ENCODE assay signal across 12 cellular contexts in genomic region chr3:44914936-44915335, GRCh38. TPM values are rescaled to one million over a fixed set of nuclear protein-coding genes. Genes with fewer than 3 reads are reported as not detected.
DNase-seq lines count a peak whose midpoint lies in the region; ATAC-seq, FAIRE-seq and TF ChIP-seq lines count a peak whose summit lies in the region.
"Had no signal": no experiment of that assay in that cellular context is flagged by ENCODE, and none has a peak within 500 bp of the region (broad histone marks: within the 10 kb centered on the region; RNA-seq: fewer than 3 reads in every experiment).

No MANE protein-coding gene starts in this region.

- peaks cover 0 to 4% of the 10 kb centered on the region in 2 donors for H3K36me3 ChIP-seq in small intestine (ENCODE audit: control insufficient read depth in 2 of 2, insufficient read depth in 2 of 2, low read length in 2 of 2)
- peaks cover 5 to 14% of the 10 kb centered on the region in 2 donors for H3K36me3 ChIP-seq in ascending aorta

- no peaks in the 10 kb centered on the region for H3K27me3 ChIP-seq in foreskin keratinocyte
- H3K27me3 ChIP-seq in small intestine (ENCODE audit: control insufficient read depth in 2 of 2, insufficient read depth in 2 of 2, low read length in 2 of 2), result no peaks in the 10 kb centered on the region
- H3K27me3 ChIP-seq in ascending aorta, result no peaks in the 10 kb centered on the region

- no peaks in the 10 kb centered on the region for H3K4me1 ChIP-seq in foreskin keratinocyte
- H3K4me1 ChIP-seq in small intestine (ENCODE audit: control insufficient read depth in 2 of 2, insufficient read depth in 1 of 2, low read depth in 1 of 2, low read length in 1 of 2), result no peaks in the 10 kb centered on the region
- no peaks in the 10 kb centered on the region for H3K4me1 ChIP-seq in ascending aorta

- H3K9me3 ChIP-seq in small intestine (ENCODE audit: control insufficient read depth, low read depth) (no peaks in the 10 kb centered on the region), ascending aorta (no peaks in the 10 kb centered on the region)

- intact Hi-C loops in ascending aorta (cut with DNase I), result loop anchor here (2.0 kb wide), 1 partner anchor 380 kb away; no protein-coding TSS in a partner anchor

- WGBS in small intestine, 3 donors, result 67 to 72% (median 68%) methylated on average over 4 of the region's 4 CpGs

- DNase-seq in DMS 273 (lab: John Stamatoyannopoulos, UW; ENCODE audit: unreplicated experiment), result peak; percentile 20
- DNase-seq in DMS 273 treated with DMSO at 0.1 percent for 48 hours (lab: John Stamatoyannopoulos, UW), result no peak
- peak; percentile 18 for DNase-seq in RPMI8226
- DNase-seq in foreskin keratinocyte, result no peak
- DNase-seq in small intestine, result peak; percentile 10
- DNase-seq in ascending aorta (ENCODE audit: low spot score in 2 of 2), result no peak
- DNase-seq in NCI-H2196 (lab: John Stamatoyannopoulos, UW; ENCODE audit: unreplicated experiment), result no peak
- DNase-seq: activated CD8-positive, alpha-beta memory T cell treated with anti-CD3 and anti-CD28 coated beads, Interleukin-2, amount 10 ng/mL, durations not matched to agents 7 days and 5 days; effector CD8-positive, alpha-beta T cell had no signal

- no peak for FAIRE-seq in small intestine (lab: Jason Lieb, UNC)

- ATAC-seq in foreskin keratinocyte (peak; percentile 30), GM18520 (IDR thresholded peaks at IDR 0.05; ENCODE audit: unreplicated experiment) (no peak)
- ATAC-seq: activated CD8-positive, alpha-beta memory T cell treated with anti-CD3 and anti-CD28 coated beads, Interleukin-2, amount 10 ng/mL, durations not matched to agents 7 days and 5 days had no signal

- TF ChIP-seq CTCF in foreskin keratinocyte (conservative IDR thresholded peaks at IDR 0.05), result peak; percentile 65
- TF ChIP-seq CTCF in ascending aorta (IDR thresholded peaks at IDR 0.05), result no peak

- no peak overlapping the region for H3K27ac ChIP-seq in foreskin keratinocyte
- no peak overlapping the region for H3K27ac ChIP-seq in small intestine (ENCODE audit: low read depth in 1 of 2, low read length in 1 of 2)
- H3K27ac ChIP-seq in ascending aorta, result no peak overlapping the region
- H3K27ac ChIP-seq: 22Rv1 had no signal

- H3K4me3 ChIP-seq in small intestine (ENCODE audit: low read depth in 1 of 2, low read length in 2 of 2) (no peak overlapping the region), ascending aorta (no peak overlapping the region)

RNA-seq across cellular contexts. Expression of gene TGM4, which starts 40.5 kb away (rescaled TPM):
- 1.3 TPM in 2 replicates for total RNA-seq in foreskin keratinocyte
- 0.76 and 0.83 TPM in 2 replicates for polyA plus RNA-seq in foreskin keratinocyte
- not detected for polyA plus RNA-seq in small intestine
- total RNA-seq in ascending aorta, result not detected
- total RNA-seq: activated CD8-positive, alpha-beta memory T cell treated with anti-CD3 and anti-CD28 coated beads, Interleukin-2, amount 10 ng/mL, durations not matched to agents 7 days and 5 days had no signal
- polyA plus RNA-seq: neural cell had no signal

RNA-seq across cellular contexts. Expression of gene TMEM42, which starts 53.2 kb away (rescaled TPM):
- total RNA-seq in foreskin keratinocyte, result 12.2 and 15.8 TPM in 2 replicates
- 17.1 and 19.8 TPM in 2 replicates for polyA plus RNA-seq in foreskin keratinocyte
- 10 to 100 TPM in 2 of 3 donors, 1 to 10 TPM in 1; 6.2 to 15.9 (median 12.7) TPM for polyA plus RNA-seq in small intestine
- total RNA-seq in ascending aorta, result not detected

Comparison
In these comparisons a context has a peak if more than half of its experiments do, and no peak if none do; other contexts are left out.
1. DNase-seq: peak in DMS 273 (single experiment), RPMI8226 (single experiment) and small intestine (single experiment); none in DMS 273 treated with DMSO at 0.1 percent for 48 hours (single experiment), foreskin keratinocyte (0 of 2), ascending aorta (0 of 2) and NCI-H2196 (single experiment).
2. RNA of gene TMEM42, which starts 53.2 kb away (total RNA-seq): 12.2 to 15.8 TPM in foreskin keratinocyte; not detected in ascending aorta (single experiment); every median in the first group is over 10 times any median in the second.